In genomic region chr22:30186048-30186447, GRCh38 we compare ENCODE assay signal across 1 cellular context.
TF ChIP-seq lines count a peak whose summit lies in the region.

No MANE protein-coding gene starts in this region.

TF ChIP-seq in IMR-90, 13 proteins besides CTCF, POLR2A, EP300 and RAD21 (continued from another document):
- TF ChIP-seq ELK1 (IDR thresholded peaks at IDR 0.05; ENCODE audit: borderline replicate concordance, low read depth, low read length): no peak
- no peak for TF ChIP-seq MAFK (IDR thresholded peaks at IDR 0.05; ENCODE audit: low read depth, low read length)
- TF ChIP-seq MAZ (IDR thresholded peaks at IDR 0.05; ENCODE audit: borderline replicate concordance, low read depth, low read length): no peak
- no peak for TF ChIP-seq USF2 (IDR thresholded peaks at IDR 0.05; ENCODE audit: low read depth, low read length)
- TF ChIP-seq MXI1 (IDR thresholded peaks at IDR 0.05; ENCODE audit: borderline replicate concordance, low read depth, low read length): no peak
- no peak for TF ChIP-seq RCOR1 (IDR thresholded peaks at IDR 0.05; ENCODE audit: insufficient replicate concordance, low read length)
- TF ChIP-seq SMC3 (IDR thresholded peaks at IDR 0.05; ENCODE audit: low read depth, low read length): no peak
- no peak for TF ChIP-seq RFX5 (IDR thresholded peaks at IDR 0.05; ENCODE audit: low read depth, low read length)
- TF ChIP-seq NFE2L2 (IDR thresholded peaks at IDR 0.05; ENCODE audit: low read depth, low read length): no peak
- no peak for TF ChIP-seq BHLHE40 (IDR thresholded peaks at IDR 0.05; ENCODE audit: low read depth, low read length)
- TF ChIP-seq CEBPB (IDR thresholded peaks at IDR 0.05; ENCODE audit: low read depth, low read length): no peak
- TF ChIP-seq CHD1 (IDR thresholded peaks at IDR 0.05; ENCODE audit: low read depth, low read length): no peak
